In the genomic region with DNA sequence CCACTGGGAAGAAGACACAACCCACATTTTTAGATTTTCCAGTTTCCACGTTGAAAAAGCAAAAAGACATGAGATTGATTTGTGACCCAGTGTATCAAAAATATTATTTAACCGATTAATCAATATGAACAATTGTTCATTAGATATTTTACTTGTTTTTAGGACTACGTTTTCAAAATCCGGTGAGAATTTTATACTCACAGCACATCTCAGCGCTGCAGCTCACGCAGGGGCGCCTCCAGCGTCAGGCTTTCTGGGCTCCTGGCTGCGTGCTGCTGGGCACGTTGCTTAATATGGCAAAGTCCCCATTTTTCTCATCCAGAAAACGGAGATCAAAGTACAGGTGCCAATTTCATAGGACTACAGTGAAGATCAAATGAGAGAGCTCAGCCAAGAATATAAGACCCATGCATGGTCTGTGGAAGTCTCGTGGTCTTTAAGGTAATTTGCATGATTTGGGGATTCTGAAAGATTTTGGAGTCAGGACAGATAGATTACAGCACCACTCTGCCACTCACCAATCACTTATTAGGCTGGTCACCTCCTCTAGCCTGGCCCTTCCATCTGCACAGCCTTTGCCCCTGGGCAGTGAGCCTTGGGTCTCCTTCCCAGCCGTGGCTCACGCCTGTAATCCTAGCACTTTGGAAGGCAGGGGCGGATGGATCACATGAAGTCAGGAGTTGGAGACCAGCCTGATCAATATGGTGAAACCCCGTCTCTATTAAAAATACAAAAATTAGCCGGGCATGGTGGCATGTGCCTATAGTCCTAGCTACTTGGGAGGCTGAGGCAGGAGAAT, we compare ENCODE assay signal across 8 cellular contexts. TPM values are rescaled to one million over a fixed set of nuclear protein-coding genes. Genes with fewer than 3 reads are reported as not detected.
DNase-seq lines count a peak whose midpoint lies in the region; ATAC-seq and TF ChIP-seq lines count a peak whose summit lies in the region.

No MANE protein-coding gene starts in this region.

- intact Hi-C loops in HCT116 (cut with micrococcal nuclease), result loop anchor here (1.0 kb wide), 1 partner anchor 36 kb away; a partner anchor contains a TSS
- intact Hi-C loops in activated CD8-positive, alpha-beta T cell treated with anti-CD3 and anti-CD28 coated beads for 36 hours (cut with micrococcal nuclease), result no loop called here
- intact Hi-C loops in heart right ventricle (cut with DNase I), result loop anchor here in 2 of 10 donors (1.0 to 5.0 kb wide), 2 partner anchors 35 to 50 kb away; a partner anchor contains a TSS

- RAD21 ChIA-PET in HCT116 (lab: Charles Lee; ENCODE audit: low non-redundant PET in 1 of 2, low total read pairs in 2 of 2, uncharacterized antibody in 2 of 2, unreplicated experiment in 2 of 2), result no interaction called here

- H3K4me3 Mint-ChIP-seq in activated CD8-positive, alpha-beta T cell treated with anti-CD3 and anti-CD28 coated beads for 36 hours, result peak overlapping the region; percentile 77

- peak; percentile 46 for ATAC-seq in HCT116
- no peak for ATAC-seq in activated CD8-positive, alpha-beta T cell treated with anti-CD3 and anti-CD28 coated beads for 36 hours
- ATAC-seq in heart right ventricle, result peak in 2 of 8 donors; percentile 9 to 20
- no peak for ATAC-seq in GM21390 (IDR thresholded peaks at IDR 0.05; ENCODE audit: unreplicated experiment)

- CTCF ChIA-PET in AG04450 (lab: Charles Lee) (interaction anchor here (1.5 kb wide), 1 partner anchor 15 kb away, joined by 3 read pairs; no protein-coding TSS in a partner anchor), HCT116 (lab: Charles Lee) (interaction anchor here (1.6 kb wide), 1 partner anchor 19 kb away, joined by 3 read pairs; no protein-coding TSS in a partner anchor)
- CTCF ChIA-PET in activated CD8-positive, alpha-beta T cell treated with anti-CD3 and anti-CD28 coated beads for 36 hours (lab: Charles Lee), result no interaction called here

- H3K9me3 Mint-ChIP-seq in activated CD8-positive, alpha-beta T cell treated with anti-CD3 and anti-CD28 coated beads for 36 hours, result no peaks in the 10 kb centered on the region

- H2AFZ ChIP-seq in HCT116 (ENCODE audit: low read depth, low read length, poor library complexity, severe bottlenecking), result peak overlapping the region; percentile 97

- POLR2A ChIA-PET in AG04450 (lab: Yijun Ruan, JAX) (no interaction called here), HCT116 (lab: Charles Lee) (no interaction called here)
- POLR2A ChIA-PET in activated CD8-positive, alpha-beta T cell treated with anti-CD3 and anti-CD28 coated beads for 36 hours (lab: Charles Lee), result interaction anchor here (0.6 to 1.4 kb wide), 2 partner anchors 19 to 336 kb away, joined by 3 to 4 read pairs; no protein-coding TSS in a partner anchor

- TF ChIP-seq RAD21 in HCT116 (IDR thresholded peaks at IDR 0.05; ENCODE audit: low read depth), result no peak

- DNase-seq in AG04450 (ENCODE audit: low read depth, low spot score) (no peak), HCT116 (ENCODE audit: low read depth, low spot score) (no peak), heart right ventricle (no peak), NCI-H524 treated with DMSO at 0.1 percent for 48 hours (lab: John Stamatoyannopoulos, UW) (no peak), activated gamma-delta T cell treated with Interleukin-2 at 50 U/mL for 16 hours (no peak)
- DNase-seq in activated CD8-positive, alpha-beta T cell treated with anti-CD3 and anti-CD28 coated beads for 36 hours, result peak; percentile 42

- H3K9me2 ChIP-seq in HCT116 (ENCODE audit: insufficient read depth), result no peaks in the 10 kb centered on the region

- no peaks in the 10 kb centered on the region for H3K79me2 ChIP-seq in HCT116 (ENCODE audit: insufficient read depth, low read length)

- no peaks in the 10 kb centered on the region for H3K27me3 ChIP-seq in AG04450 (ENCODE audit: control insufficient read depth, insufficient read depth, low read length)
- H3K27me3 ChIP-seq in HCT116 (ENCODE audit: insufficient read depth, low read length), result no peaks in the 10 kb centered on the region
- no peaks in the 10 kb centered on the region for H3K27me3 ChIP-seq in heart right ventricle
- H3K27me3 ChIP-seq in rectal smooth muscle tissue (ENCODE audit: control insufficient read depth, insufficient read depth, low read length), result no peaks in the 10 kb centered on the region

- peak overlapping the region; percentile 75 for H3K4me3 ChIP-seq in AG04450 (ENCODE audit: low read depth, low read length)
- peak overlapping the region; percentile 59 to 67 for H3K4me3 ChIP-seq in HCT116 (replicated peaks in 1 of 2; ENCODE audit: low read depth in 1 of 2, low read length in 2 of 2)
- peak overlapping the region; percentile 45 to 81 (median 68) for H3K4me3 ChIP-seq in heart right ventricle
- peak overlapping the region; percentile 62 for H3K4me3 ChIP-seq in rectal smooth muscle tissue (ENCODE audit: low read length)

- H3K36me3 ChIP-seq in HCT116 (ENCODE audit: control insufficient read depth in 1 of 2, insufficient read depth in 2 of 2, low read length in 2 of 2) (no peaks in the 10 kb centered on the region), heart right ventricle (no peaks in the 10 kb centered on the region), rectal smooth muscle tissue (ENCODE audit: control insufficient read depth, insufficient read depth, low read length) (no peaks in the 10 kb centered on the region)

- H3K27ac ChIP-seq in AG04450 (ENCODE audit: low read depth, low read length), result peak overlapping the region; percentile 80
- peak overlapping the region; percentile 59; the same call in 1 of the 2 replicates for H3K27ac ChIP-seq in HCT116 (ENCODE audit: low read depth, low read length)
- peak overlapping the region; percentile 80 to 94 (median 89) for H3K27ac ChIP-seq in heart right ventricle
- peak overlapping the region; percentile 84 for H3K27ac ChIP-seq in rectal smooth muscle tissue (ENCODE audit: low read depth, low read length)

- BruUV-seq in HCT116 (replicated peaks; lab: Mats Ljungman, UMichigan), result no TSS peak

- WGBS in heart right ventricle, 2 donors, result 27 to 28% methylated on average over 17 of the region's 17 CpGs

- H3K4me1 ChIP-seq in HCT116 (ENCODE audit: control insufficient read depth in 1 of 2, insufficient read depth in 2 of 2, low read length in 2 of 2), result peaks cover 14 to 27% of the 10 kb centered on the region in 2 experiments
- peaks cover 3 to 46% (median 35%) of the 10 kb centered on the region in 9 donors for H3K4me1 ChIP-seq in heart right ventricle
- H3K4me1 ChIP-seq in rectal smooth muscle tissue (ENCODE audit: control insufficient read depth, insufficient read depth, low read length), result no peaks in the 10 kb centered on the region

- H3K9me3 ChIP-seq in AG04450 (ENCODE audit: control insufficient read depth, insufficient read depth, low read length) (no peaks in the 10 kb centered on the region), HCT116 (ENCODE audit: control insufficient read depth in 1 of 2, insufficient read depth in 1 of 2, low read depth in 1 of 2, low read length in 2 of 2) (no peaks in the 10 kb centered on the region), heart right ventricle (no peaks in the 10 kb centered on the region)

- H3K9ac ChIP-seq in HCT116 (ENCODE audit: low read length) (peak overlapping the region; percentile 58; the same call in 1 of the 2 replicates), rectal smooth muscle tissue (ENCODE audit: low read length) (no peak overlapping the region)

- H3K36me3 Mint-ChIP-seq in activated CD8-positive, alpha-beta T cell treated with anti-CD3 and anti-CD28 coated beads for 36 hours (ENCODE audit: low read depth), result no peaks in the 10 kb centered on the region

- peak overlapping the region; percentile 57 for H3K27ac Mint-ChIP-seq in activated CD8-positive, alpha-beta T cell treated with anti-CD3 and anti-CD28 coated beads for 36 hours

- H3K4me1 Mint-ChIP-seq in activated CD8-positive, alpha-beta T cell treated with anti-CD3 and anti-CD28 coated beads for 36 hours (ENCODE audit: low read depth), result peaks cover 11% of the 10 kb centered on the region

- peak overlapping the region; percentile 89 for H3K4me2 ChIP-seq in HCT116 (ENCODE audit: low read length)

- no peaks in the 10 kb centered on the region for H4K20me1 ChIP-seq in HCT116 (ENCODE audit: insufficient read depth)

- peak; percentile 25; the same call in 1 of the 2 replicates for TF ChIP-seq CTCF in AG04450 (IDR thresholded peaks at IDR 0.05; ENCODE audit: low read depth, low read length)
- TF ChIP-seq CTCF in HCT116 (IDR thresholded peaks at IDR 0.05 in 2 of 3, conservative IDR thresholded peaks at IDR 0.05 in 1 of 3; ENCODE audit: borderline replicate concordance in 1 of 3, insufficient read depth in 1 of 3, low read depth in 2 of 3, low read length in 2 of 3), result no peak
- TF ChIP-seq CTCF in activated CD8-positive, alpha-beta T cell treated with anti-CD3 and anti-CD28 coated beads for 36 hours (IDR thresholded peaks at IDR 0.05), result no peak
- TF ChIP-seq CTCF in heart right ventricle (IDR thresholded peaks at IDR 0.05), result peak in 1 of 9 donors; percentile 3

- peaks cover 15% of the 10 kb centered on the region for H3K27me3 Mint-ChIP-seq in activated CD8-positive, alpha-beta T cell treated with anti-CD3 and anti-CD28 coated beads for 36 hours

- TF ChIP-seq POLR2A in HCT116 (IDR thresholded peaks at IDR 0.05; ENCODE audit: borderline replicate concordance, extremely low read depth, insufficient read depth, insufficient read length), result no peak

TF ChIP-seq in HCT116, 20 proteins besides CTCF, POLR2A, EP300 and RAD21:
- no peak for TF ChIP-seq TCF7L2 (IDR thresholded peaks at IDR 0.05; ENCODE audit: borderline replicate concordance, extremely low read depth, insufficient read depth, insufficient read length)
- TF ChIP-seq, protein P1, sequence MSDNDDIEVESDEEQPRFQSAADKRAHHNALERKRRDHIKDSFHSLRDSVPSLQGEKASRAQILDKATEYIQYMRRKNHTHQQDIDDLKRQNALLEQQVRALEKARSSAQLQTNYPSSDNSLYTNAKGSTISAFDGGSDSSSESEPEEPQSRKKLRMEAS (IDR thresholded peaks at IDR 0.05), result peak; percentile 35; the same call in 1 of the 2 replicates

RNA-seq across cellular contexts. Expression of a gene that starts 36.2 kb away (rescaled TPM):
- polyA plus RNA-seq in AG04450 (2011; rRNA removed), result 10.1 and 11.6 TPM in 2 replicates
- 12.2 and 15.6 TPM in 2 replicates for polyA minus RNA-seq in AG04450 (2011; rRNA and poly(A)+ RNA removed)
- total RNA-seq in HCT116 (2021; ENCODE audit: unreplicated experiment), result 52.4 TPM
- 27.1 and 27.9 TPM in 2 replicates for polyA plus RNA-seq in HCT116 (2012)
- 10 to 100 TPM; 32.9 to 35.4 TPM for total RNA-seq in activated CD8-positive, alpha-beta T cell treated with anti-CD3 and anti-CD28 coated beads for 36 hours
- total RNA-seq in heart right ventricle, result 10 to 100 TPM in 7 of 10 donors, 1 to 10 TPM in 3; 7.8 to 24.3 (median 11.2) TPM
- polyA plus RNA-seq in heart right ventricle, result 10 to 100 TPM; 17.3 to 35.0 TPM

RNA-seq across cellular contexts. Expression of a gene that starts 49.4 kb away (rescaled TPM):
- 51.0 and 79.5 TPM in 2 replicates for polyA plus RNA-seq in AG04450 (2011; rRNA removed)
- polyA minus RNA-seq in AG04450 (2011; rRNA and poly(A)+ RNA removed), result 39.6 and 80.1 TPM in 2 replicates
- total RNA-seq in HCT116 (2021; ENCODE audit: unreplicated experiment), result 121 TPM
- 136 and 146 TPM in 2 replicates for polyA plus RNA-seq in HCT116 (2012)
- total RNA-seq in activated CD8-positive, alpha-beta T cell treated with anti-CD3 and anti-CD28 coated beads for 36 hours, result 100 to 1,000 TPM; 160 to 163 TPM
- total RNA-seq in heart right ventricle, result 10 to 100 TPM; 50.6 to 82.0 (median 61.6) TPM
- polyA plus RNA-seq in heart right ventricle, result 100 to 1,000 TPM in 1 of 2 donors, 10 to 100 TPM in 1; 82.3 to 190 TPM
